In genomic region chr5:14781106-14781505, GRCh38 we compare ENCODE assay signal across 14 cellular contexts.
DNase-seq lines count a peak whose midpoint lies in the region; ATAC-seq and TF ChIP-seq lines count a peak whose summit lies in the region.
"Had no signal": no experiment of that assay in that cellular context is flagged by ENCODE, and none has a peak within 500 bp of the region (broad histone marks: within the 10 kb centered on the region; RNA-seq: fewer than 3 reads in every experiment).

No MANE protein-coding gene starts in this region.

- H3K27ac Mint-ChIP-seq in activated CD4-positive, alpha-beta T cell treated with anti-CD3 and anti-CD28 coated beads, Interleukin-2, amount 10 ng/mL, durations not matched to agents 24 days and 14 days: no peak overlapping the region
- H3K27ac Mint-ChIP-seq in stimulated activated naive CD8-positive, alpha-beta T cell treated with anti-CD3 and anti-CD28 coated beads, Interleukin-15, amount 100 ng/mL, for 72 hours: peak overlapping the region in 1 of 2 donors; percentile 75
- H3K27ac Mint-ChIP-seq: activated naive CD4-positive, alpha-beta T cell treated with anti-CD3 and anti-CD28 coated beads for 36 hours had no signal

- no peaks in the 10 kb centered on the region for H3K36me3 ChIP-seq in ascending aorta

- peaks cover 3% of the 10 kb centered on the region for H3K9me3 Mint-ChIP-seq in activated CD4-positive, alpha-beta T cell treated with anti-CD3 and anti-CD28 coated beads, Interleukin-2, amount 10 ng/mL, durations not matched to agents 24 days and 14 days
- H3K9me3 Mint-ChIP-seq in stimulated activated naive CD8-positive, alpha-beta T cell treated with anti-CD3 and anti-CD28 coated beads, Interleukin-15, amount 100 ng/mL, for 72 hours: no peaks in the 10 kb centered on the region
- H3K9me3 Mint-ChIP-seq: activated naive CD4-positive, alpha-beta T cell treated with anti-CD3 and anti-CD28 coated beads for 36 hours had no signal

- H3K36me3 Mint-ChIP-seq in activated CD4-positive, alpha-beta T cell treated with anti-CD3 and anti-CD28 coated beads, Interleukin-2, amount 10 ng/mL, durations not matched to agents 24 days and 14 days (ENCODE audit: low read depth): peaks cover 19% of the 10 kb centered on the region

- H3K27me3 Mint-ChIP-seq in activated CD4-positive, alpha-beta T cell treated with anti-CD3 and anti-CD28 coated beads, Interleukin-2, amount 10 ng/mL, durations not matched to agents 24 days and 14 days: no peaks in the 10 kb centered on the region
- H3K27me3 Mint-ChIP-seq in stimulated activated naive CD8-positive, alpha-beta T cell treated with anti-CD3 and anti-CD28 coated beads, Interleukin-15, amount 100 ng/mL, for 72 hours: no peaks in the 10 kb centered on the region

- peak; percentile 28 for DNase-seq in activated CD4-positive, alpha-beta T cell treated with anti-CD3 and anti-CD28 coated beads for 48 hours
- no peak for DNase-seq in activated CD4-positive, alpha-beta T cell treated with anti-CD3 and anti-CD28 coated beads, Interleukin-2, amount 10 ng/mL, durations not matched to agents 24 days and 14 days
- no peak for DNase-seq in ascending aorta (ENCODE audit: low spot score in 2 of 2)
- DNase-seq in stimulated activated naive CD8-positive, alpha-beta T cell treated with anti-CD3 and anti-CD28 coated beads, Interleukin-15, amount 100 ng/mL, for 72 hours: peak in 1 of 2 donors; percentile 5
- DNase-seq in ACHN: no peak
- no peak for DNase-seq in KG1 (lab: John Stamatoyannopoulos, UW)
- no peak for DNase-seq in cerebellar nuclear complex (lab: John Stamatoyannopoulos, UW)
- DNase-seq: activated naive CD4-positive, alpha-beta T cell treated with anti-CD3 and anti-CD28 coated beads for 36 hours; NCI-H2227 treated with DMSO at 0.1 percent for 48 hours; PC-3; retina; T-helper 2 cell had no signal

- peaks cover 0 to 15% of the 10 kb centered on the region in 2 donors for H3K4me1 ChIP-seq in ascending aorta

- H3K4me3 Mint-ChIP-seq in activated CD4-positive, alpha-beta T cell treated with anti-CD3 and anti-CD28 coated beads, Interleukin-2, amount 10 ng/mL, durations not matched to agents 24 days and 14 days: no peak overlapping the region
- H3K4me3 Mint-ChIP-seq in stimulated activated naive CD8-positive, alpha-beta T cell treated with anti-CD3 and anti-CD28 coated beads, Interleukin-15, amount 100 ng/mL, for 72 hours: no peak overlapping the region
- H3K4me3 Mint-ChIP-seq: activated naive CD4-positive, alpha-beta T cell treated with anti-CD3 and anti-CD28 coated beads for 36 hours had no signal

- intact Hi-C loops in activated CD4-positive, alpha-beta T cell treated with anti-CD3 and anti-CD28 coated beads, Interleukin-2, amount 10 ng/mL, durations not matched to agents 24 days and 14 days (cut with micrococcal nuclease): loop anchor here (5.0 kb wide), 1 partner anchor 36 kb away; no protein-coding TSS in a partner anchor
- intact Hi-C loops in ascending aorta (cut with DNase I): no loop called here

- no peak for TF ChIP-seq CTCF in ascending aorta (IDR thresholded peaks at IDR 0.05)

- in situ Hi-C loops in ACHN (cut with HindIII; ENCODE audit: low pct_ligation_motif_present, low pct_unique_long_range_greater_than_20kb, low sequenced_read_pairs): no loop called here

- peak; percentile 89 for ATAC-seq in HG02884 (IDR thresholded peaks at IDR 0.05; ENCODE audit: unreplicated experiment)
- ATAC-seq in stimulated activated naive CD8-positive, alpha-beta T cell treated with anti-CD3 and anti-CD28 coated beads, Interleukin-15, amount 100 ng/mL, for 72 hours: peak; percentile 73
- ATAC-seq: PC-3 had no signal

- H3K4me1 Mint-ChIP-seq in activated CD4-positive, alpha-beta T cell treated with anti-CD3 and anti-CD28 coated beads, Interleukin-2, amount 10 ng/mL, durations not matched to agents 24 days and 14 days: peaks cover 24% of the 10 kb centered on the region
- peaks cover 37% of the 10 kb centered on the region for H3K4me1 Mint-ChIP-seq in stimulated activated naive CD8-positive, alpha-beta T cell treated with anti-CD3 and anti-CD28 coated beads, Interleukin-15, amount 100 ng/mL, for 72 hours

- peak overlapping the region; percentile 49 to 53 for H3K27ac ChIP-seq in ascending aorta
- H3K27ac ChIP-seq: coronary artery had no signal

- no peak overlapping the region for H3K4me3 ChIP-seq in ascending aorta
- H3K4me3 ChIP-seq: coronary artery had no signal

- no peaks in the 10 kb centered on the region for H3K9me3 ChIP-seq in ascending aorta

- H3K27me3 ChIP-seq in ascending aorta: no peaks in the 10 kb centered on the region
